Comparison of ENCODE assay signal across 9 cellular contexts in the genomic region with DNA sequence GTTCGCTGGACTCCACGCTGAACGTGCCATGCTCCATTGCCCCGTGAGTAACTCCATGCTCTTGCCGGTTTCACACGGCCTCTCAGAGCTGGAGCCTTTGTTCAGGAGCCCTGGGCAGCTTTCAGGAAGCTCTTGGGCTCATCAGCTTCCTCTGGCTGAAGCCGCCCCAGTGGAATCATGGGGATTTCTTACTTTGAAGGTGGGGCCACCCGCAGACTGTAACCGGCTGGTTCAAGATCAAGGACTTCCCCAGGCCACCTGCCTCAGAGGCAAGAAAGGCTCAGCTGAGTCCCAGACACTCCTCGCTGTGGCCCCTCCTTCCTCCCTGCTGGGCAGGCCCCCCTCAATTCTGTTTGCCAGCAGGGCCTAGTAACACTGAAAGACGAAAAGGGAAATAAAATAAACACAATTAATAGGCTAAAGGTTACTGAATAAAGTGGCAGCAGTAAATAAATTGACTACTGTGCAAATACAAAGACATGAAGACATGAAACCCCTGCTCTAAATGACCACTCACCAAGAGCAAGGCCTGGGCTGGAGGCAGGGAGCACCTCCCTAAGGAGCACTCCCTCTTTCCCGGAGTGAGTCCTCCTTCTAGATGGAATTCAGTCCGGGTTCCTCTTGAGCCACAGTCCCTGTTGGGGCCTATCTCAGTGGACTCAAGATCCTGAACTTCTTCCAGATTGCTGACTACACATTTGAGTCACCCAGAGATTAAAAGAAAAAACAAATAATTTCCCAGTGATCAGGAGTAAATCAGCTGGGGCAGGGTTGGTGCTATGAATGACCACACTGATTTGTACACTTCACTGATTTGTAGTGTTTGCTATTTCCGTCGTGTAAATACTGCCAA. TPM values are rescaled to one million over a fixed set of nuclear protein-coding genes. Genes with fewer than 3 reads are reported as not detected.
DNase-seq lines count a peak whose midpoint lies in the region; ATAC-seq and TF ChIP-seq lines count a peak whose summit lies in the region.
"Had no signal": no experiment of that assay in that cellular context is flagged by ENCODE, and none has a peak within 500 bp of the region (broad histone marks: within the 10 kb centered on the region; RNA-seq: fewer than 3 reads in every experiment).

No MANE protein-coding gene starts in this region.

- no peaks in the 10 kb centered on the region for H3K9me3 ChIP-seq in T-helper 17 cell (ENCODE audit: control insufficient read depth, low read length, poor library complexity, severe bottlenecking)

- no peak for TF ChIP-seq CTCF in fibroblast of mammary gland (conservative IDR thresholded peaks at IDR 0.05; ENCODE audit: control insufficient read depth, insufficient read depth, low read depth, low read length)

- DNase-seq in GM04503 (ENCODE audit: low read depth) (peak; percentile 69), T-helper 17 cell (no peak), fibroblast of mammary gland (ENCODE audit: low read depth) (peak; percentile 83), HT-29 (ENCODE audit: low spot score) (no peak)
- DNase-seq: right cardiac atrium had no signal

- peaks cover 8% of the 10 kb centered on the region for H3K4me1 Mint-ChIP-seq in T-helper 17 cell

- H3K27ac ChIP-seq in skin epidermis, result peak overlapping the region in 14 of 21 experiments; percentile 3 to 74 (median 44)

- no peak overlapping the region for H3K4me3 ChIP-seq in fibroblast of mammary gland (ENCODE audit: control insufficient read depth, low read depth, low read length)
- no peak overlapping the region for H3K4me3 ChIP-seq in skin epidermis

- H3K36me3 Mint-ChIP-seq in T-helper 17 cell (ENCODE audit: low read depth), result no peaks in the 10 kb centered on the region

- H3K27me3 Mint-ChIP-seq in T-helper 17 cell, result no peaks in the 10 kb centered on the region

- peak overlapping the region; percentile 83 for H3K27ac Mint-ChIP-seq in T-helper 17 cell

- H3K4me3 Mint-ChIP-seq in T-helper 17 cell, result no peak overlapping the region

- ATAC-seq in GM19468 (IDR thresholded peaks at IDR 0.05; ENCODE audit: extremely low read depth, unreplicated experiment) (peak; percentile 58), HG03469 (IDR thresholded peaks at IDR 0.05; ENCODE audit: unreplicated experiment) (peak; percentile 75), T-helper 17 cell (peak; percentile 94), GM19324 (IDR thresholded peaks at IDR 0.05; ENCODE audit: low FRiP score, unreplicated experiment) (no peak)

RNA-seq across cellular contexts. Expression of gene ZDHHC19, which starts 51.0 kb away (rescaled TPM):
- total RNA-seq in T-helper 17 cell, result not detected
- not detected in 2 replicates for total RNA-seq in HT-29 (2014; rRNA removed; shearing (Covaris generic))
- total RNA-seq: right cardiac atrium had no signal

RNA-seq across cellular contexts. Expression of gene SLC51A, which starts 56.2 kb away (rescaled TPM):
- not detected for total RNA-seq in T-helper 17 cell
- total RNA-seq in HT-29 (2014; rRNA removed; shearing (Covaris generic)), result 0.26 TPM in 1 of 2 replicates, not detected in the other

Comparison
In these comparisons a context has a peak if more than half of its experiments do, and no peak if none do; other contexts are left out.
1. DNase-seq: peak in GM04503 (single experiment) and fibroblast of mammary gland (single experiment); none in T-helper 17 cell (0 of 3) and HT-29 (single experiment).